ENCODE assay signal across 8 cellular contexts in genomic region chr7:38398725-38399321, GRCh38.
A peak's percentile ranks its signal among the peaks of the same experiment; 100 is the strongest.
DNase-seq lines count a peak whose midpoint lies in the region; ATAC-seq and TF ChIP-seq lines count a peak whose summit lies in the region.

No MANE protein-coding gene starts in this region.

- H3K27ac ChIP-seq in RWPE2 (ENCODE audit: poor library complexity, severe bottlenecking): no peak overlapping the region

- H3K4me3 ChIP-seq in RWPE2 (ENCODE audit: severe bottlenecking) (no peak overlapping the region), skeletal muscle cell (ENCODE audit: low read depth, low read length) (no peak overlapping the region)

- no peaks in the 10 kb centered on the region for H3K9me3 ChIP-seq in RWPE2 (ENCODE audit: severe bottlenecking)

- DNase-seq in activated CD4-positive, CD25-positive, alpha-beta regulatory T cell (lab: John Stamatoyannopoulos, UW): peak; percentile 4 to 26 (median 12)
- no peak for DNase-seq in RWPE2 (ENCODE audit: low spot score)
- peak; percentile 58 for DNase-seq in activated naive CD4-positive, alpha-beta T cell treated with anti-CD3 and anti-CD28 coated beads, Interleukin-2, amount 50 U/mL, for 16 hours
- DNase-seq in left cardiac atrium: peak; percentile 58
- peak; percentile 4 for DNase-seq in skeletal muscle cell (ENCODE audit: low read depth)

- TF ChIP-seq CTCF in RWPE2 (IDR thresholded peaks at IDR 0.05; ENCODE audit: poor library complexity, severe bottlenecking): peak; percentile 95

- peaks cover 5% of the 10 kb centered on the region for H3K27me3 ChIP-seq in RWPE2 (ENCODE audit: insufficient read depth, poor library complexity, severe bottlenecking)

- intact Hi-C loops in left cardiac atrium (cut with DNase I): loop anchor here in 1 of 2 donors (5.0 kb wide), 1 partner anchor 348 kb away; no protein-coding TSS in a partner anchor

- H3K36me3 ChIP-seq in RWPE2 (ENCODE audit: low read depth): no peaks in the 10 kb centered on the region

- ATAC-seq in activated CD4-positive, CD25-positive, alpha-beta regulatory T cell treated with anti-CD3 and anti-CD28 coated beads, Interleukin-2, amount 50 U/mL, for 24 hours: no peak
- peak; percentile 51 for ATAC-seq in HG03521 (IDR thresholded peaks at IDR 0.05; ENCODE audit: unreplicated experiment)
- peak; percentile 45; the same call in 2 of the 3 replicates for ATAC-seq in RWPE2 (ENCODE audit: low read depth)
- peak; percentile 47 to 50 for ATAC-seq in left cardiac atrium
- no peak for ATAC-seq in HG03196 (IDR thresholded peaks at IDR 0.05; ENCODE audit: unreplicated experiment)

- H3K4me1 ChIP-seq in RWPE2 (ENCODE audit: insufficient read depth, poor library complexity, severe bottlenecking): no peaks in the 10 kb centered on the region

Comparison
In these comparisons a context has a peak if more than half of its experiments do, and no peak if none do; other contexts are left out.
1. ATAC-seq: peak in HG03521 (single experiment), RWPE2 (single experiment) and left cardiac atrium (2 of 2); none in activated CD4-positive, CD25-positive, alpha-beta regulatory T cell treated with anti-CD3 and anti-CD28 coated beads, Interleukin-2, amount 50 U/mL, for 24 hours (0 of 2) and HG03196 (single experiment).